Comparison of ENCODE assay signal across 8 cellular contexts in genomic region chr3:138180375-138181029, GRCh38. TPM values are rescaled to one million over a fixed set of nuclear protein-coding genes. Genes with fewer than 3 reads are reported as not detected.
DNase-seq lines count a peak whose midpoint lies in the region; ATAC-seq and TF ChIP-seq lines count a peak whose summit lies in the region.

No MANE protein-coding gene starts in this region.

- ATAC-seq in GM18505 (IDR thresholded peaks at IDR 0.05; ENCODE audit: unreplicated experiment) (peak; percentile 66), HG03378 (IDR thresholded peaks at IDR 0.05; ENCODE audit: unreplicated experiment) (peak; percentile 76), left ventricle myocardium superior (peak; percentile 49)

- H3K9me3 ChIP-seq in BE2C = no peaks in the 10 kb centered on the region

- no peaks in the 10 kb centered on the region for H3K4me1 ChIP-seq in BE2C

- peak; percentile 52 for TF ChIP-seq CTCF in BE2C (IDR thresholded peaks at IDR 0.05; ENCODE audit: low read depth, low read length)

- peaks cover 11% of the 10 kb centered on the region for H3K27me3 ChIP-seq in BE2C

- TF ChIP-seq POLR2A in GM18505 (IDR thresholded peaks at IDR 0.05; ENCODE audit: borderline replicate concordance, extremely low read depth, insufficient read depth, insufficient read length) = no peak

- intact Hi-C loops in left ventricle myocardium superior (cut with micrococcal nuclease) = no loop called here

- no peaks in the 10 kb centered on the region for H3K36me3 ChIP-seq in BE2C

- DNase-seq in BE2C = peak; percentile 22
- peak; percentile 3 for DNase-seq in NCI-H345 treated with DMSO at 0.1 percent for 48 hours (lab: John Stamatoyannopoulos, UW; ENCODE audit: unreplicated experiment)
- DNase-seq in activated CD4-positive, alpha-beta T cell treated with anti-CD3 and anti-CD28 coated beads, Interleukin-2, amount 50 U/mL, for 4 hours = peak; percentile 22 to 40
- no peak for DNase-seq in left ventricle myocardium superior
- DNase-seq in superior temporal gyrus (ENCODE audit: extremely low spot score) = peak; percentile 70
- no peak for DNase-seq in GM19238 (ENCODE audit: insufficient read length, low spot score)

- H3K4me3 ChIP-seq in BE2C (ENCODE audit: low read depth, low read length) = no peak overlapping the region

RNA-seq across cellular contexts. Expression of gene DBR1, which starts 5.8 kb away (rescaled TPM):
- 16.3 TPM for polyA plus RNA-seq in BE2C (2012; ENCODE audit: insufficient read depth, insufficient read length, low read depth)
- total RNA-seq in left ventricle myocardium superior = 7.3 TPM

RNA-seq across cellular contexts. Expression of gene ARMC8, which starts 6.6 kb away (rescaled TPM):
- 20.2 TPM for polyA plus RNA-seq in BE2C (2012; ENCODE audit: insufficient read depth, insufficient read length, low read depth)
- 34.0 TPM for total RNA-seq in left ventricle myocardium superior

RNA-seq across cellular contexts. Expression of gene A4GNT, which starts 48.3 kb away (rescaled TPM):
- not detected for polyA plus RNA-seq in BE2C (2012; ENCODE audit: insufficient read depth, insufficient read length, low read depth)
- not detected for total RNA-seq in left ventricle myocardium superior

Comparison
In these comparisons a context has a peak if more than half of its experiments do, and no peak if none do; other contexts are left out.
1. DNase-seq: peak in BE2C (single experiment), NCI-H345 treated with DMSO at 0.1 percent for 48 hours (single experiment), activated CD4-positive, alpha-beta T cell treated with anti-CD3 and anti-CD28 coated beads, Interleukin-2, amount 50 U/mL, for 4 hours (2 of 2) and superior temporal gyrus (single experiment); none in left ventricle myocardium superior (single experiment) and GM19238 (single experiment).
2. Peak in every context shown above with its lines, with median percentiles within 50 percentile points of each other: ATAC-seq.